In genomic region chr3:50154476-50154839, GRCh38 we compare ENCODE assay signal across 8 cellular contexts. TPM values are rescaled to one million over a fixed set of nuclear protein-coding genes. Genes with fewer than 3 reads are reported as not detected.
DNase-seq lines count a peak whose midpoint lies in the region; ATAC-seq and TF ChIP-seq lines count a peak whose summit lies in the region.

No MANE protein-coding gene starts in this region.

- peaks cover 37% of the 10 kb centered on the region for H3K4me1 ChIP-seq in stomach smooth muscle (ENCODE audit: control insufficient read depth, insufficient read depth, low read length)
- H3K4me1 ChIP-seq in adrenal gland (replicated peaks in 1 of 2), result peaks cover 4 to 12% of the 10 kb centered on the region in 2 donors

- CTCF ChIA-PET in activated B cell treated with CpG ODN at 0.5 μM for 24 hours (lab: Charles Lee), result no interaction called here

- no peaks in the 10 kb centered on the region for H3K36me3 ChIP-seq in stomach smooth muscle (ENCODE audit: control insufficient read depth in 2 of 2, insufficient read depth in 2 of 2, low read length in 2 of 2)
- H3K36me3 ChIP-seq in adrenal gland (replicated peaks in 1 of 2), result no peaks in the 10 kb centered on the region

- no peak for TF ChIP-seq POLR2A in adrenal gland (IDR thresholded peaks at IDR 0.05)

- peaks cover 35% of the 10 kb centered on the region for H3K27me3 Mint-ChIP-seq in T-helper 2 cell treated with Interferon-gamma antibody and Interleukin-4, amounts not matched to agents 5 μg/mL and 100 μg/mL, for 36 hours (ENCODE audit: low read depth)
- H3K27me3 Mint-ChIP-seq in activated B cell treated with CpG ODN at 0.5 μM for 24 hours, result peaks cover 34% of the 10 kb centered on the region

- peak overlapping the region; percentile 68 for H3K4me3 Mint-ChIP-seq in T-helper 2 cell treated with Interferon-gamma antibody and Interleukin-4, amounts not matched to agents 5 μg/mL and 100 μg/mL, for 36 hours
- H3K4me3 Mint-ChIP-seq in activated B cell treated with CpG ODN at 0.5 μM for 24 hours, result peak overlapping the region; percentile 79

- DNase-seq in T-helper 2 cell treated with Interferon-gamma antibody and Interleukin-4, amounts not matched to agents 5 μg/mL and 100 μg/mL, for 36 hours (ENCODE audit: low spot score), result no peak
- no peak for DNase-seq in T-helper 2 cell
- no peak for DNase-seq in activated B cell treated with CpG ODN at 0.5 μM for 24 hours
- no peak for DNase-seq in adrenal gland
- DNase-seq in C1 segment of cervical spinal cord (lab: John Stamatoyannopoulos, UW), result no peak

- POLR2A ChIA-PET in activated B cell treated with CpG ODN at 0.5 μM for 24 hours (lab: Charles Lee), result no interaction called here

- H3K4me1 Mint-ChIP-seq in T-helper 2 cell treated with Interferon-gamma antibody and Interleukin-4, amounts not matched to agents 5 μg/mL and 100 μg/mL, for 36 hours (ENCODE audit: low read depth), result peaks cover 5% of the 10 kb centered on the region
- peaks cover 13% of the 10 kb centered on the region for H3K4me1 Mint-ChIP-seq in activated B cell treated with CpG ODN at 0.5 μM for 24 hours

- 2 to 5% (median 5%) methylated on average over 10 to 34 of the region's 34 CpGs; no CpG with 5 or more reads in 1 of the 4 donors for WGBS in adrenal gland, 4 donors

- H3K27ac ChIP-seq in stomach smooth muscle (ENCODE audit: low read length) (no peak overlapping the region), adrenal gland (no peak overlapping the region)

- H3K9me3 Mint-ChIP-seq in T-helper 2 cell treated with Interferon-gamma antibody and Interleukin-4, amounts not matched to agents 5 μg/mL and 100 μg/mL, for 36 hours, result no peaks in the 10 kb centered on the region
- no peaks in the 10 kb centered on the region for H3K9me3 Mint-ChIP-seq in activated B cell treated with CpG ODN at 0.5 μM for 24 hours

- H3K27me3 ChIP-seq in stomach smooth muscle (ENCODE audit: control insufficient read depth in 1 of 2, insufficient read depth in 2 of 2, low read length in 2 of 2) (peaks cover 0 to 5% of the 10 kb centered on the region in 2 donors), adrenal gland (no peaks in the 10 kb centered on the region)

- no peak overlapping the region for H3K27ac Mint-ChIP-seq in T-helper 2 cell treated with Interferon-gamma antibody and Interleukin-4, amounts not matched to agents 5 μg/mL and 100 μg/mL, for 36 hours
- no peak overlapping the region for H3K27ac Mint-ChIP-seq in activated B cell treated with CpG ODN at 0.5 μM for 24 hours

- H3K4me3 ChIP-seq in iPS-18c (ENCODE audit: insufficient read depth, low read depth, low read length) (peak overlapping the region; percentile 43), stomach smooth muscle (ENCODE audit: low read length in 2 of 2) (peak overlapping the region; percentile 46 to 66), adrenal gland (peak overlapping the region in 2 of 4 donors; percentile 34 to 82)

- H3K36me3 Mint-ChIP-seq in T-helper 2 cell treated with Interferon-gamma antibody and Interleukin-4, amounts not matched to agents 5 μg/mL and 100 μg/mL, for 36 hours (ENCODE audit: low read depth), result no peaks in the 10 kb centered on the region
- no peaks in the 10 kb centered on the region for H3K36me3 Mint-ChIP-seq in activated B cell treated with CpG ODN at 0.5 μM for 24 hours (ENCODE audit: low read depth)

- TF ChIP-seq CTCF in activated B cell treated with CpG ODN at 0.5 μM for 24 hours (IDR thresholded peaks at IDR 0.05) (no peak), adrenal gland (IDR thresholded peaks at IDR 0.05) (peak in 1 of 6 experiments; percentile 9)

- H3K9me3 ChIP-seq in iPS-18c (ENCODE audit: control insufficient read depth, insufficient read depth, low read length) (peaks cover 3% of the 10 kb centered on the region), stomach smooth muscle (ENCODE audit: control insufficient read depth in 2 of 2, low read length in 2 of 2) (no peaks in the 10 kb centered on the region), adrenal gland (replicated peaks in 1 of 3) (no peaks in the 10 kb centered on the region)

- intact Hi-C loops in activated B cell treated with CpG ODN at 0.5 μM for 24 hours (cut with micrococcal nuclease), result loop anchor here (1.0 to 2.0 kb wide), 3 partner anchors 33 to 298 kb away; partner anchors contain the start of gene TRAIP
- intact Hi-C loops in adrenal gland (cut with DNase I), result no loop called here

- no peak overlapping the region for H3K9ac ChIP-seq in stomach smooth muscle (ENCODE audit: low read length in 2 of 2)

- ATAC-seq in HG02852 (IDR thresholded peaks at IDR 0.05; ENCODE audit: unreplicated experiment), result peak; percentile 15
- peak; percentile 16 for ATAC-seq in activated B cell treated with CpG ODN at 0.5 μM for 24 hours (ENCODE audit: low read depth)

RNA-seq across cellular contexts. Expression of gene SEMA3F, which starts 0.7 kb away (rescaled TPM):
- total RNA-seq in activated B cell treated with CpG ODN at 0.5 μM for 24 hours, result 0.34 TPM in 1 of 2 replicates, not detected in the other
- 10 to 100 TPM in 6 of 8 donors, 1 to 10 TPM in 2; 9.0 to 21.1 (median 13.6) TPM for total RNA-seq in adrenal gland
- polyA plus RNA-seq in adrenal gland, result 10 to 100 TPM in 2 of 3 donors, 1 to 10 TPM in 1; 7.3 to 16.7 (median 14.5) TPM

RNA-seq across cellular contexts. Expression of gene GNAT1, which starts 37.0 kb away (rescaled TPM):
- total RNA-seq in activated B cell treated with CpG ODN at 0.5 μM for 24 hours, result not detected in 2 replicates
- not detected for total RNA-seq in adrenal gland
- polyA plus RNA-seq in adrenal gland, result not detected

RNA-seq across cellular contexts. Expression of gene SLC38A3, which starts 50.6 kb away (rescaled TPM):
- not detected in 2 replicates for total RNA-seq in activated B cell treated with CpG ODN at 0.5 μM for 24 hours
- 10 to 100 TPM in 1 of 8 donors, under 1 TPM in 5, not detected in 2; 0.07 to 48.8 (median 0.43) TPM for total RNA-seq in adrenal gland
- polyA plus RNA-seq in adrenal gland, result under 1 TPM; 0.05 to 0.30 (median 0.08) TPM
